ENCODE assay signal across 1 cellular context in the genomic region with DNA sequence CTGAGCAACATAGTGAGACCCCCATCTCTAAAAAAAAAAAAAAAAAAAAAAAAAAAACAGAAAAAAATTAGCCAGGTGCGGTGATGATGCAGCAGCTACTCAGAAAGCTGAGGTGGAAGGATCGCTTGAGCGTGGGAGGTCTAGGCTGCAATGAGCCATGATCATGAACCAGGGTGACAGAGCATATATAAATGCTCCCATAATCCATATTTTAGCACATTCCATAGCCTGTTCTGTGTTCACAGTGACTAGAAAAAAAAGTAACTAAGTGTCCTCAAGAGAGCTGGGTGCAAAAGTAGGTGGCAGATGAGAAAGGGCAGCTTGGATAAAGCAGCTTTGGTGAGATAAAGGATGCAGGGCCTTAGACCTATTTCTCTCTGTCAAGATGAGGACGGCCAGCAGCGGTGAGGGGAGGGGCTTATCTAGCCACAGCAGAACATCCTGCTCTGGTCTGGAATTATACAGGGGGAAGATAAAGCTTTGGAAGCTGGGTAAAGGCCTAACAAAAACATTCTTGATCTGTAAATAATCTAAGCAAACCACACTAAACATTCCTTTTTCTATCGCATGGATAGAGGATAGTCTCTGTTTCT.
TF ChIP-seq lines count a peak whose summit lies in the region.

No MANE protein-coding gene starts in this region.

TF ChIP-seq in WTC11, 78 proteins besides CTCF, POLR2A, EP300 and RAD21 (continued from another document):
- TF ChIP-seq, protein P1, sequence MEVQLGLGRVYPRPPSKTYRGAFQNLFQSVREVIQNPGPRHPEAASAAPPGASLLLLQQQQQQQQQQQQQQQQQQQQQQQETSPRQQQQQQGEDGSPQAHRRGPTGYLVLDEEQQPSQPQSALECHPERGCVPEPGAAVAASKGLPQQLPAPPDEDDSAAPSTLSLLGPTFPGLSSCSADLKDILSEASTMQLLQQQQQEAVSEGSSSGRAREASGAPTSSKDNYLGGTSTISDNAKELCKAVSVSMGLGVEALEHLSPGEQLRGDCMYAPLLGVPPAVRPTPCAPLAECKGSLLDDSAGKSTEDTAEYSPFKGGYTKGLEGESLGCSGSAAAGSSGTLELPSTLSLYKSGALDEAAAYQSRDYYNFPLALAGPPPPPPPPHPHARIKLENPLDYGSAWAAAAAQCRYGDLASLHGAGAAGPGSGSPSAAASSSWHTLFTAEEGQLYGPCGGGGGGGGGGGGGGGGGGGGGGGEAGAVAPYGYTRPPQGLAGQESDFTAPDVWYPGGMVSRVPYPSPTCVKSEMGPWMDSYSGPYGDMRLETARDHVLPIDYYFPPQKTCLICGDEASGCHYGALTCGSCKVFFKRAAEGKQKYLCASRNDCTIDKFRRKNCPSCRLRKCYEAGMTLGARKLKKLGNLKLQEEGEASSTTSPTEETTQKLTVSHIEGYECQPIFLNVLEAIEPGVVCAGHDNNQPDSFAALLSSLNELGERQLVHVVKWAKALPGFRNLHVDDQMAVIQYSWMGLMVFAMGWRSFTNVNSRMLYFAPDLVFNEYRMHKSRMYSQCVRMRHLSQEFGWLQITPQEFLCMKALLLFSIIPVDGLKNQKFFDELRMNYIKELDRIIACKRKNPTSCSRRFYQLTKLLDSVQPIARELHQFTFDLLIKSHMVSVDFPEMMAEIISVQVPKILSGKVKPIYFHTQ (CRISPR knock-in tag; IDR thresholded peaks at IDR 0.05), result no peak
- TF ChIP-seq KAT7 (CRISPR knock-in tag; IDR thresholded peaks at IDR 0.05; ENCODE audit: borderline replicate concordance), result no peak
- TF ChIP-seq, protein P2, sequence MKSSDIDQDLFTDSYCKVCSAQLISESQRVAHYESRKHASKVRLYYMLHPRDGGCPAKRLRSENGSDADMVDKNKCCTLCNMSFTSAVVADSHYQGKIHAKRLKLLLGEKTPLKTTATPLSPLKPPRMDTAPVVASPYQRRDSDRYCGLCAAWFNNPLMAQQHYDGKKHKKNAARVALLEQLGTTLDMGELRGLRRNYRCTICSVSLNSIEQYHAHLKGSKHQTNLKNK (CRISPR knock-in tag; IDR thresholded peaks at IDR 0.05), result no peak
- no peak for TF ChIP-seq NR3C1 (CRISPR knock-in tag; conservative IDR thresholded peaks at IDR 0.05; ENCODE audit: low read depth)
- TF ChIP-seq, protein P3, sequence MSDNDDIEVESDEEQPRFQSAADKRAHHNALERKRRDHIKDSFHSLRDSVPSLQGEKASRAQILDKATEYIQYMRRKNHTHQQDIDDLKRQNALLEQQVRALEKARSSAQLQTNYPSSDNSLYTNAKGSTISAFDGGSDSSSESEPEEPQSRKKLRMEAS (CRISPR knock-in tag; IDR thresholded peaks at IDR 0.05), result no peak
